ENCODE assay signal across 10 cellular contexts in the genomic region with DNA sequence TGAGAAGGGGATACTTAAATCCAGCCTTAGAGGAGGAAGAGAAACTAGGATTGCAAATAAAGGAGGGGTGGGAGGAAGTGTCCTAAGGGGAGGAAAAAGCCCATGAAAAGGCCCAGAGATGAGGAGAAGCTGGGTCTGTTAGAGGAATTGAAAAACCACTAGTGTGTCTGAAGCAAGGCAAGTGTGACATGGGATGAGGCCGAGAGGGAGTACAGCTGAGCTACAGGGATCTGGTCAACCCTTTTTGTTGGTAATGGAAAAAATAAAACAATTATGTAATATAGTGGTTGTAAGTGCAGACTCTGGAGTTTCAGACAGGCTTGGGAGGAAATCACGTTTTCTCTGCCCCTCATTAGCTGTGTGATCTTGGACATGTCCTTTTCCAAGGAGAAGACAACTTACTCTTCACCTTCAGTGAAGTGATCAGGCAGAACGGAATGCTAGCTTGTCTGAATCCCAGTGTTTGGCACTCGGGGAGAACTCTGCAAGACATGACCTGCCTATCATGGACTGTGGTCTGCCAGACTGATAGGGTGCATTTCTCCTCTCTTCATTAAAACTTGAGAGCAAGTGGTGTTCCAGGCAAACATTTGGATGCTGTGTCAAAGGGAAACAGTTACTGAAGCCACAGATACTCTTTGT. TPM values are rescaled to one million over a fixed set of nuclear protein-coding genes. Genes with fewer than 3 reads are reported as not detected.
DNase-seq lines count a peak whose midpoint lies in the region; ATAC-seq and TF ChIP-seq lines count a peak whose summit lies in the region.
"Had no signal": no experiment of that assay in that cellular context is flagged by ENCODE, and none has a peak within 500 bp of the region (broad histone marks: within the 10 kb centered on the region; RNA-seq: fewer than 3 reads in every experiment).

No MANE protein-coding gene starts in this region.

- H3K9me3 Mint-ChIP-seq in Caco-2 (ENCODE audit: unreplicated experiment), result no peaks in the 10 kb centered on the region
- no peaks in the 10 kb centered on the region for H3K9me3 Mint-ChIP-seq in activated CD4-positive, alpha-beta memory T cell treated with anti-CD3 and anti-CD28 coated beads for 36 hours
- H3K9me3 Mint-ChIP-seq: activated naive CD8-positive, alpha-beta T cell treated with anti-CD3 and anti-CD28 coated beads, Interleukin-2, amount 10 ng/mL, durations not matched to agents 7 days and 5 days had no signal

- intact Hi-C loops in Caco-2 (cut with micrococcal nuclease; ENCODE audit: unreplicated experiment) (loop anchor here (1.0 kb wide), 6 partner anchors 9 to 112 kb away; no protein-coding TSS in a partner anchor), heart left ventricle (cut with DNase I) (loop anchor here in 8 of 10 donors (1.0 to 10.0 kb wide), 6 partner anchors 32 to 236 kb away; partner anchors contain the start of gene MRPL9 (in 1 of the 8)), sciatic nerve (cut with DNase I) (loop anchor here (5.0 kb wide), 1 partner anchor 69 kb away; no protein-coding TSS in a partner anchor)
- intact Hi-C loops in activated CD4-positive, alpha-beta memory T cell treated with anti-CD3 and anti-CD28 coated beads for 36 hours (cut with micrococcal nuclease), result loop anchor here (1.0 kb wide), 2 partner anchors 33 to 67 kb away; no protein-coding TSS in a partner anchor

- POLR2A ChIA-PET in Caco-2 (lab: Charles Lee), result interaction anchor here (0.6 to 2.3 kb wide), 8 partner anchors 9 to 33 kb away, joined by 3 to 20 read pairs (median 4); no protein-coding TSS in a partner anchor
- POLR2A ChIA-PET in activated CD4-positive, alpha-beta memory T cell treated with anti-CD3 and anti-CD28 coated beads for 36 hours (lab: Charles Lee), result interaction anchor here (1.0 to 2.0 kb wide), 5 partner anchors 16 to 81 kb away, joined by 3 to 4 read pairs (median 4); no protein-coding TSS in a partner anchor

- peaks cover 6% of the 10 kb centered on the region for H3K36me3 Mint-ChIP-seq in Caco-2 (ENCODE audit: insufficient read depth, unreplicated experiment)
- H3K36me3 Mint-ChIP-seq in activated CD4-positive, alpha-beta memory T cell treated with anti-CD3 and anti-CD28 coated beads for 36 hours, result no peaks in the 10 kb centered on the region
- H3K36me3 Mint-ChIP-seq: activated naive CD8-positive, alpha-beta T cell treated with anti-CD3 and anti-CD28 coated beads, Interleukin-2, amount 10 ng/mL, durations not matched to agents 7 days and 5 days had no signal

- H3K4me3 ChIP-seq in Caco-2 (ENCODE audit: low read depth, low read length) (no peak overlapping the region), heart left ventricle (no peak overlapping the region), MM.1S (ENCODE audit: low read length) (no peak overlapping the region)

- H2AFZ ChIP-seq in MM.1S (ENCODE audit: low read length), result no peak overlapping the region

- no peak overlapping the region for H3K4me2 ChIP-seq in MM.1S (ENCODE audit: low read depth, low read length)

- H3K27ac Mint-ChIP-seq in Caco-2 (ENCODE audit: unreplicated experiment), result peak overlapping the region; percentile 82
- no peak overlapping the region for H3K27ac Mint-ChIP-seq in activated CD4-positive, alpha-beta memory T cell treated with anti-CD3 and anti-CD28 coated beads for 36 hours
- H3K27ac Mint-ChIP-seq: activated naive CD8-positive, alpha-beta T cell treated with anti-CD3 and anti-CD28 coated beads, Interleukin-2, amount 10 ng/mL, durations not matched to agents 7 days and 5 days; B cell had no signal

- H3K27ac ChIP-seq in heart left ventricle (peak overlapping the region in 7 of 12 donors; percentile 20 to 88 (median 50)), MM.1S (ENCODE audit: low read length) (no peak overlapping the region)

- no peaks in the 10 kb centered on the region for H3K27me3 Mint-ChIP-seq in Caco-2 (ENCODE audit: insufficient read depth, unreplicated experiment)
- H3K27me3 Mint-ChIP-seq in activated CD4-positive, alpha-beta memory T cell treated with anti-CD3 and anti-CD28 coated beads for 36 hours, result peaks cover 3% of the 10 kb centered on the region

- DNase-seq in Caco-2 (no peak), SIG-M5 treated with dmso at 0.1 percent for 504 hours (lab: John Stamatoyannopoulos, UW; ENCODE audit: unreplicated experiment) (peak; percentile 96), heart left ventricle (peak in 1 of 5 donors; percentile 43), sciatic nerve (ENCODE audit: low spot score) (no peak), MM.1S (no peak), GM03348 (ENCODE audit: low spot score) (no peak)
- DNase-seq in activated CD4-positive, alpha-beta memory T cell treated with anti-CD3 and anti-CD28 coated beads for 36 hours, result no peak

- TF ChIP-seq POLR2A in heart left ventricle (IDR thresholded peaks at IDR 0.05), result no peak

- ATAC-seq in heart left ventricle (peak in 3 of 4 donors; percentile 26 to 46 (median 44)), sciatic nerve (peak; percentile 80), GM21447 (IDR thresholded peaks at IDR 0.05; ENCODE audit: unreplicated experiment) (no peak)

- H3K4me1 ChIP-seq in Caco-2 (peaks cover 52% of the 10 kb centered on the region), heart left ventricle (peaks cover 0 to 24% (median 5%) of the 10 kb centered on the region in 12 donors), MM.1S (ENCODE audit: low read length) (no peaks in the 10 kb centered on the region)

- TF ChIP-seq CTCF in Caco-2 (IDR thresholded peaks at IDR 0.05; ENCODE audit: insufficient read depth in 1 of 2, low read depth in 1 of 2, low read length in 1 of 2, severe bottlenecking in 1 of 2, unreplicated experiment in 1 of 2), result no peak
- no peak for TF ChIP-seq CTCF in heart left ventricle (IDR thresholded peaks at IDR 0.05)
- no peak for TF ChIP-seq CTCF in MM.1S (IDR thresholded peaks at IDR 0.05; ENCODE audit: low read length)

- H3K4me3 Mint-ChIP-seq in Caco-2 (ENCODE audit: unreplicated experiment), result no peak overlapping the region
- no peak overlapping the region for H3K4me3 Mint-ChIP-seq in activated CD4-positive, alpha-beta memory T cell treated with anti-CD3 and anti-CD28 coated beads for 36 hours
- H3K4me3 Mint-ChIP-seq: activated naive CD8-positive, alpha-beta T cell treated with anti-CD3 and anti-CD28 coated beads, Interleukin-2, amount 10 ng/mL, durations not matched to agents 7 days and 5 days; B cell had no signal

- BruUV-seq in Caco-2 (replicated peaks; lab: Mats Ljungman, UMichigan), result TSS peak; percentile 98

- H3K9me2 ChIP-seq in MM.1S (replicated peaks; ENCODE audit: insufficient read depth, low read length), result no peaks in the 10 kb centered on the region

- no peaks in the 10 kb centered on the region for H3K27me3 ChIP-seq in Caco-2 (replicated peaks; ENCODE audit: control insufficient read depth, insufficient read depth, low read length)
- no peaks in the 10 kb centered on the region for H3K27me3 ChIP-seq in heart left ventricle
- no peaks in the 10 kb centered on the region for H3K27me3 ChIP-seq in MM.1S (replicated peaks; ENCODE audit: insufficient read depth, low read length)

- CTCF ChIA-PET in Caco-2 (lab: Charles Lee), result interaction anchor here (0.8 to 7.9 kb wide), 22 partner anchors 8 to 164 kb away, joined by 3 to 249 read pairs (median 4); partner anchors contain the start of gene THEM4
- CTCF ChIA-PET in activated CD4-positive, alpha-beta memory T cell treated with anti-CD3 and anti-CD28 coated beads for 36 hours (lab: Charles Lee), result interaction anchor here (0.6 to 30.4 kb wide), 47 partner anchors 9 to 556 kb away, joined by 3 to 587 read pairs (median 5); partner anchors contain the start of genes CELF3, MRPL9, S100A11 and THEM4

- peaks cover 49% of the 10 kb centered on the region for H3K4me1 Mint-ChIP-seq in Caco-2 (ENCODE audit: low read depth, unreplicated experiment)
- H3K4me1 Mint-ChIP-seq in activated CD4-positive, alpha-beta memory T cell treated with anti-CD3 and anti-CD28 coated beads for 36 hours (ENCODE audit: low read depth), result peaks cover 11% of the 10 kb centered on the region
- H3K4me1 Mint-ChIP-seq: B cell had no signal

- no peaks in the 10 kb centered on the region for H3K36me3 ChIP-seq in Caco-2 (ENCODE audit: control insufficient read depth, insufficient read depth, low read length)
- no peaks in the 10 kb centered on the region for H3K36me3 ChIP-seq in heart left ventricle
- H3K36me3 ChIP-seq in MM.1S (replicated peaks; ENCODE audit: insufficient read depth, low read length), result no peaks in the 10 kb centered on the region

- 49 to 71% (median 58%) methylated on average over 4 of the region's 4 CpGs for WGBS in heart left ventricle, 4 donors

- no peaks in the 10 kb centered on the region for H4K20me1 ChIP-seq in MM.1S (ENCODE audit: insufficient read depth, low read length)

- no peaks in the 10 kb centered on the region for H3K79me2 ChIP-seq in MM.1S (ENCODE audit: low read length)

- no peak overlapping the region for H3K9ac ChIP-seq in MM.1S (ENCODE audit: low read length)

- H3F3A ChIP-seq in MM.1S (ENCODE audit: insufficient read depth, low read length), result no peaks in the 10 kb centered on the region

- no peaks in the 10 kb centered on the region for H3K9me3 ChIP-seq in Caco-2
- H3K9me3 ChIP-seq in heart left ventricle, result no peaks in the 10 kb centered on the region
- H3K9me3 ChIP-seq in MM.1S (replicated peaks; ENCODE audit: insufficient read depth, low read length), result no peaks in the 10 kb centered on the region

RNA-seq across cellular contexts. Expression of gene S100A10, which starts 7.5 kb away (rescaled TPM):
- total RNA-seq in Caco-2 (2022) (2,143 and 2,154 TPM in 2 replicates), heart left ventricle (100 to 1,000 TPM in 7 of 9 donors, 10 to 100 TPM in 2; 55.5 to 403 (median 156) TPM), sciatic nerve (550 TPM)
- polyA plus RNA-seq in heart left ventricle, result 100 to 1,000 TPM; 258 to 387 TPM
- 100 to 1,000 TPM; 257 to 270 TPM for total RNA-seq in activated CD4-positive, alpha-beta memory T cell treated with anti-CD3 and anti-CD28 coated beads for 36 hours

RNA-seq across cellular contexts. Expression of gene S100A11, which starts 35.7 kb away (rescaled TPM):
- total RNA-seq in Caco-2 (2022) (364 and 408 TPM in 2 replicates), heart left ventricle (100 to 1,000 TPM in 4 of 9 donors, 10 to 100 TPM in 5; 44.9 to 368 (median 80.7) TPM), sciatic nerve (231 TPM)
- 100 to 1,000 TPM; 179 to 571 TPM for polyA plus RNA-seq in heart left ventricle
- 100 to 1,000 TPM; 460 to 477 TPM for total RNA-seq in activated CD4-positive, alpha-beta memory T cell treated with anti-CD3 and anti-CD28 coated beads for 36 hours
